In genomic region chr10:74640134-74640533, GRCh38 we compare ENCODE assay signal across 12 cellular contexts.
DNase-seq lines count a peak whose midpoint lies in the region; ATAC-seq lines count a peak whose summit lies in the region.
"Had no signal": no experiment of that assay in that cellular context is flagged by ENCODE, and none has a peak within 500 bp of the region (broad histone marks: within the 10 kb centered on the region; RNA-seq: fewer than 3 reads in every experiment).

No MANE protein-coding gene starts in this region.

- ATAC-seq in HG02981 (IDR thresholded peaks at IDR 0.05; ENCODE audit: unreplicated experiment) (no peak), HG02610 (IDR thresholded peaks at IDR 0.05; ENCODE audit: unreplicated experiment) (no peak), HG03439 (IDR thresholded peaks at IDR 0.05; ENCODE audit: unreplicated experiment) (no peak)
- ATAC-seq: HCT116, psoas muscle had no signal

- 0 out of 2 replicates have a peak, but pooled peaks cover 3% of the 10 kb centered on the region for H3K9me3 ChIP-seq in HUES48 (ENCODE audit: control insufficient read depth, insufficient read depth, low read length)
- H3K9me3 ChIP-seq: colonic mucosa, SJSA1 had no signal

- peak; percentile 30 for DNase-seq in COR-L47 (lab: John Stamatoyannopoulos, UW)
- DNase-seq in NCI-H82 treated with DMSO at 0.1 percent for 48 hours (lab: John Stamatoyannopoulos, UW; ENCODE audit: unreplicated experiment), result peak; percentile 67
- DNase-seq in iPS-NIHi11 (ENCODE audit: low spot score), result peak; percentile 26
- DNase-seq in activated CD8-positive, alpha-beta memory T cell treated with anti-CD3 and anti-CD28 coated beads, Interleukin-2, amount 50 U/mL, for 48 hours, result no peak
- DNase-seq: colonic mucosa, psoas muscle had no signal

- H3K4me1 ChIP-seq in HUES48 (ENCODE audit: control insufficient read depth, insufficient read depth, low read length), result peaks cover 10% of the 10 kb centered on the region
- H3K4me1 ChIP-seq: colonic mucosa, SJSA1 had no signal

- H3K36me3 ChIP-seq in HUES48 (ENCODE audit: control insufficient read depth, insufficient read depth, low read length), result no peaks in the 10 kb centered on the region
- H3K36me3 ChIP-seq: colonic mucosa had no signal

- no peak overlapping the region for H3K4me3 ChIP-seq in HUES48 (ENCODE audit: low read depth, low read length)
- H3K4me3 ChIP-seq: colonic mucosa, psoas muscle, SJSA1 had no signal

- no peaks in the 10 kb centered on the region for H3K27me3 ChIP-seq in HUES48 (ENCODE audit: control insufficient read depth, insufficient read depth, low read length)
- H3K27me3 ChIP-seq: colonic mucosa, SJSA1 had no signal

- H3K27ac ChIP-seq in HUES48 (ENCODE audit: low read depth, low read length), result peak overlapping the region; percentile 64
- H3K27ac ChIP-seq: colonic mucosa, psoas muscle, SJSA1 had no signal

- H3K9ac ChIP-seq in HUES48 (ENCODE audit: low read depth, low read length), result peak overlapping the region; percentile 15; the same call in 1 of the 2 replicates
